In the genomic region with DNA sequence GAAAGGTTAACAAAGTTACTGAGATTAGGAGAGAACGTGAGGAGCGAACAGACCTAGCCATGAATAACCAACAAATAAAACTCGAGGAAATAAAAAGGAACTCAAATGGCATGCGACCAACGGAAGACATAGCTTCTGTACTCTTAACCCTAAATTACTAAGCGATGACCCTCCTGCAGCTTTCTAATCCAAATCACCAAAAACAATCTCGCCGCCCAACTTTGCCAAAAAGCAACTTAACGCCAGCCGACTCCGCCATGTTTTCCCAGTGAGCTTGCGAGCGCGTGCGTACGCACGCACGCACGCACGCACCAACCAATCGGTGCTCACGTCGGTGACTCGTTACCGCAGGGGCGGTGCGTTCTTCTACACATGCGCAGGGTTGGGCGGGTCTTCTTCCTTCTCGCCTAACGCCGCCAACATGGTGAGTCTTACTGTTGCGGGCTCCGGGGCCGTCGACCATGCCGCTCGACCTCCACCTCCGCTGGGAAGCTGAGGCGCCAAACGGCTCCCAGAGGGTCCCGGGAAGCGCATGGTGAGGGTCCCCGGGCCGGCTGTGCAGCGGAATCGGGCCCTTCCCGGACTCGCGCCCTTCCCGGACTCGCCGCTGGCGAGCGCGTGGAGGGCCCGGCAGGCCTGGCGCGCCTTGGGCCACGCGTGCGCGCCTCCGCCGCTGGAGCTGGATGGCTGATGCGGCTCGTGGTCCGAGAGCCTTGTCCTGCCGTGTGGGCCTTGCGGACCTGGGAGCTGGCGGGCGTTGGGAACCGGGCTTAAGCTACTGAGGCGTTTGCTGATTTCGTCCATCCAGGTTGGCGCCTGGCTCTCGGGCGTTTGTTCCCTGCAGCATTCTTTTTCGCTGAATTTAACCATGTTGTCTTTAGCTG, we compare ENCODE assay signal across 1 cellular context.
TF ChIP-seq lines count a peak whose summit lies in the region.

A gene (plus strand): TSS at position 400 of the 884 bp plus-strand sequence. CDS start 133 bp downstream, at position 533.

TF ChIP-seq in K562, 482 proteins besides CTCF, POLR2A, EP300 and RAD21 (continued from another document and continues in another):
- TF ChIP-seq, protein P1, sequence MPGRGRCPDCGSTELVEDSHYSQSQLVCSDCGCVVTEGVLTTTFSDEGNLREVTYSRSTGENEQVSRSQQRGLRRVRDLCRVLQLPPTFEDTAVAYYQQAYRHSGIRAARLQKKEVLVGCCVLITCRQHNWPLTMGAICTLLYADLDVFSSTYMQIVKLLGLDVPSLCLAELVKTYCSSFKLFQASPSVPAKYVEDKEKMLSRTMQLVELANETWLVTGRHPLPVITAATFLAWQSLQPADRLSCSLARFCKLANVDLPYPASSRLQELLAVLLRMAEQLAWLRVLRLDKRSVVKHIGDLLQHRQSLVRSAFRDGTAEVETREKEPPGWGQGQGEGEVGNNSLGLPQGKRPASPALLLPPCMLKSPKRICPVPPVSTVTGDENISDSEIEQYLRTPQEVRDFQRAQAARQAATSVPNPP (IDR thresholded peaks at IDR 0.05; ENCODE audit: borderline replicate concordance, insufficient read depth, insufficient read length), result no peak
- TF ChIP-seq FOXP1 (CRISPR knock-in tag; IDR thresholded peaks at IDR 0.05) (peak; percentile 93; the same call in 1 of the 2 replicates), SMARCE1 (IDR thresholded peaks at IDR 0.05) (no peak), ZNF133 (CRISPR knock-in tag; IDR thresholded peaks at IDR 0.05) (no peak), ZNF699 (CRISPR knock-in tag; IDR thresholded peaks at IDR 0.05; ENCODE audit: insufficient replicate concordance) (no peak), CXXC5 (CRISPR knock-in tag; IDR thresholded peaks at IDR 0.05) (peak; percentile 98), SREBF1 (IDR thresholded peaks at IDR 0.05; ENCODE audit: borderline replicate concordance, low read depth, low read length) (no peak), SRSF7 (optimal IDR thresholded peaks at IDR 0.05; ENCODE audit: low read depth, low read length) (no peak), SMC3 (conservative IDR thresholded peaks at IDR 0.05; ENCODE audit: insufficient read depth, low read depth, low read length) (no peak), KDM5B (IDR thresholded peaks at IDR 0.05; ENCODE audit: insufficient replicate concordance, low read depth, low read length) (peak; percentile 97), SAP30 (IDR thresholded peaks at IDR 0.05; ENCODE audit: borderline replicate concordance, insufficient read depth, low read depth, low read length, poor library complexity, severe bottlenecking) (peak; percentile 90), PYGO2 (tag; IDR thresholded peaks at IDR 0.05) (no peak), ZNF408 (CRISPR knock-in tag; IDR thresholded peaks at IDR 0.05; ENCODE audit: low read depth) (no peak), ZNF140 (CRISPR knock-in tag; IDR thresholded peaks at IDR 0.05) (no peak), TBP (optimal IDR thresholded peaks at IDR 0.05; ENCODE audit: low read depth, low read length) (no peak), LEF1 (IDR thresholded peaks at IDR 0.05) (no peak), ZNF785 (CRISPR knock-in tag; IDR thresholded peaks at IDR 0.05) (no peak), PHB (CRISPR knock-in tag; IDR thresholded peaks at IDR 0.05) (peak; percentile 25; the same call in 1 of the 2 replicates), HDGF (IDR thresholded peaks at IDR 0.05) (no peak), ZNF124 (CRISPR knock-in tag; IDR thresholded peaks at IDR 0.05) (no peak), ZFPM2 (CRISPR knock-in tag; IDR thresholded peaks at IDR 0.05) (no peak), ZFP36 (IDR thresholded peaks at IDR 0.05; ENCODE audit: low read depth, low read length, partially characterized antibody) (no peak), CREB1 (IDR thresholded peaks at IDR 0.05) (peak; percentile 65; the same call in 1 of the 2 replicates), CREB1 (CRISPR knock-in tag; IDR thresholded peaks at IDR 0.05) (peak; percentile 83), CBX2 (IDR thresholded peaks at IDR 0.05; ENCODE audit: insufficient read depth, low read length, poor library complexity, severe bottlenecking) (no peak), CTBP1 (IDR thresholded peaks at IDR 0.05; ENCODE audit: borderline replicate concordance) (peak; percentile 80; the same call in 1 of the 2 replicates), RBM14 (IDR thresholded peaks at IDR 0.05; ENCODE audit: borderline replicate concordance, insufficient read depth, low read depth, low read length) (0 out of 2 replicates have a peak, but pooled peaks have one; percentile 50), SIX5 (IDR thresholded peaks at IDR 0.05; ENCODE audit: borderline replicate concordance in 1 of 2, insufficient read depth in 1 of 2, low read depth in 1 of 2, low read length in 2 of 2) (peak; percentile 11 to 25; a peak in 1 of 4 replicates), PHTF2 (CRISPR knock-in tag; IDR thresholded peaks at IDR 0.05) (no peak; the same call in 1 of the 2 replicates), ZC3H11A (IDR thresholded peaks at IDR 0.05; ENCODE audit: low read depth, low read length) (no peak), ZNF76 (CRISPR knock-in tag; IDR thresholded peaks at IDR 0.05; ENCODE audit: borderline replicate concordance) (no peak), DMBX1 (CRISPR knock-in tag; IDR thresholded peaks at IDR 0.05; ENCODE audit: borderline replicate concordance) (peak; percentile 59; the same call in 1 of the 2 replicates), ARHGAP35 (IDR thresholded peaks at IDR 0.05; ENCODE audit: partially characterized antibody) (no peak), TGIF2 (CRISPR knock-in tag; IDR thresholded peaks at IDR 0.05) (peak; percentile 61; the same call in 1 of the 2 replicates), POU5F1 (IDR thresholded peaks at IDR 0.05; ENCODE audit: borderline replicate concordance, low read depth, low read length, partially characterized antibody) (peak; percentile 8), ZNF830 (CRISPR knock-in tag; IDR thresholded peaks at IDR 0.05) (0 out of 2 replicates have a peak, but pooled peaks have one; percentile 22), MECOM (CRISPR knock-in tag; IDR thresholded peaks at IDR 0.05) (no peak), ZNF311 (CRISPR knock-in tag; IDR thresholded peaks at IDR 0.05) (no peak), SMAD1 (IDR thresholded peaks at IDR 0.05; ENCODE audit: low read depth, low read length, partially characterized antibody) (peak; percentile 91)
- TF ChIP-seq, protein P2, sequence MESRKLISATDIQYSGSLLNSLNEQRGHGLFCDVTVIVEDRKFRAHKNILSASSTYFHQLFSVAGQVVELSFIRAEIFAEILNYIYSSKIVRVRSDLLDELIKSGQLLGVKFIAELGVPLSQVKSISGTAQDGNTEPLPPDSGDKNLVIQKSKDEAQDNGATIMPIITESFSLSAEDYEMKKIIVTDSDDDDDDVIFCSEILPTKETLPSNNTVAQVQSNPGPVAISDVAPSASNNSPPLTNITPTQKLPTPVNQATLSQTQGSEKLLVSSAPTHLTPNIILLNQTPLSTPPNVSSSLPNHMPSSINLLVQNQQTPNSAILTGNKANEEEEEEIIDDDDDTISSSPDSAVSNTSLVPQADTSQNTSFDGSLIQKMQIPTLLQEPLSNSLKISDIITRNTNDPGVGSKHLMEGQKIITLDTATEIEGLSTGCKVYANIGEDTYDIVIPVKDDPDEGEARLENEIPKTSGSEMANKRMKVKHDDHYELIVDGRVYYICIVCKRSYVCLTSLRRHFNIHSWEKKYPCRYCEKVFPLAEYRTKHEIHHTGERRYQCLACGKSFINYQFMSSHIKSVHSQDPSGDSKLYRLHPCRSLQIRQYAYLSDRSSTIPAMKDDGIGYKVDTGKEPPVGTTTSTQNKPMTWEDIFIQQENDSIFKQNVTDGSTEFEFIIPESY (CRISPR knock-in tag; IDR thresholded peaks at IDR 0.05), result peak; percentile 52; the same call in 1 of the 2 replicates
- TF ChIP-seq, protein P3, sequence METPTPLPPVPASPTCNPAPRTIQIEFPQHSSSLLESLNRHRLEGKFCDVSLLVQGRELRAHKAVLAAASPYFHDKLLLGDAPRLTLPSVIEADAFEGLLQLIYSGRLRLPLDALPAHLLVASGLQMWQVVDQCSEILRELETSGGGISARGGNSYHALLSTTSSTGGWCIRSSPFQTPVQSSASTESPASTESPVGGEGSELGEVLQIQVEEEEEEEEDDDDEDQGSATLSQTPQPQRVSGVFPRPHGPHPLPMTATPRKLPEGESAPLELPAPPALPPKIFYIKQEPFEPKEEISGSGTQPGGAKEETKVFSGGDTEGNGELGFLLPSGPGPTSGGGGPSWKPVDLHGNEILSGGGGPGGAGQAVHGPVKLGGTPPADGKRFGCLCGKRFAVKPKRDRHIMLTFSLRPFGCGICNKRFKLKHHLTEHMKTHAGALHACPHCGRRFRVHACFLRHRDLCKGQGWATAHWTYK (CRISPR knock-in tag; IDR thresholded peaks at IDR 0.05), result peak; percentile 80
- TF ChIP-seq, protein P4, sequence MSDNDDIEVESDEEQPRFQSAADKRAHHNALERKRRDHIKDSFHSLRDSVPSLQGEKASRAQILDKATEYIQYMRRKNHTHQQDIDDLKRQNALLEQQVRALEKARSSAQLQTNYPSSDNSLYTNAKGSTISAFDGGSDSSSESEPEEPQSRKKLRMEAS (CRISPR knock-in tag; IDR thresholded peaks at IDR 0.05), result peak; percentile 97
- TF ChIP-seq, protein P5, sequence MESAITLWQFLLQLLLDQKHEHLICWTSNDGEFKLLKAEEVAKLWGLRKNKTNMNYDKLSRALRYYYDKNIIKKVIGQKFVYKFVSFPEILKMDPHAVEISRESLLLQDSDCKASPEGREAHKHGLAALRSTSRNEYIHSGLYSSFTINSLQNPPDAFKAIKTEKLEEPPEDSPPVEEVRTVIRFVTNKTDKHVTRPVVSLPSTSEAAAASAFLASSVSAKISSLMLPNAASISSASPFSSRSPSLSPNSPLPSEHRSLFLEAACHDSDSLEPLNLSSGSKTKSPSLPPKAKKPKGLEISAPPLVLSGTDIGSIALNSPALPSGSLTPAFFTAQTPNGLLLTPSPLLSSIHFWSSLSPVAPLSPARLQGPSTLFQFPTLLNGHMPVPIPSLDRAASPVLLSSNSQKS (CRISPR knock-in tag; IDR thresholded peaks at IDR 0.05), result no peak
- TF ChIP-seq, protein P6, sequence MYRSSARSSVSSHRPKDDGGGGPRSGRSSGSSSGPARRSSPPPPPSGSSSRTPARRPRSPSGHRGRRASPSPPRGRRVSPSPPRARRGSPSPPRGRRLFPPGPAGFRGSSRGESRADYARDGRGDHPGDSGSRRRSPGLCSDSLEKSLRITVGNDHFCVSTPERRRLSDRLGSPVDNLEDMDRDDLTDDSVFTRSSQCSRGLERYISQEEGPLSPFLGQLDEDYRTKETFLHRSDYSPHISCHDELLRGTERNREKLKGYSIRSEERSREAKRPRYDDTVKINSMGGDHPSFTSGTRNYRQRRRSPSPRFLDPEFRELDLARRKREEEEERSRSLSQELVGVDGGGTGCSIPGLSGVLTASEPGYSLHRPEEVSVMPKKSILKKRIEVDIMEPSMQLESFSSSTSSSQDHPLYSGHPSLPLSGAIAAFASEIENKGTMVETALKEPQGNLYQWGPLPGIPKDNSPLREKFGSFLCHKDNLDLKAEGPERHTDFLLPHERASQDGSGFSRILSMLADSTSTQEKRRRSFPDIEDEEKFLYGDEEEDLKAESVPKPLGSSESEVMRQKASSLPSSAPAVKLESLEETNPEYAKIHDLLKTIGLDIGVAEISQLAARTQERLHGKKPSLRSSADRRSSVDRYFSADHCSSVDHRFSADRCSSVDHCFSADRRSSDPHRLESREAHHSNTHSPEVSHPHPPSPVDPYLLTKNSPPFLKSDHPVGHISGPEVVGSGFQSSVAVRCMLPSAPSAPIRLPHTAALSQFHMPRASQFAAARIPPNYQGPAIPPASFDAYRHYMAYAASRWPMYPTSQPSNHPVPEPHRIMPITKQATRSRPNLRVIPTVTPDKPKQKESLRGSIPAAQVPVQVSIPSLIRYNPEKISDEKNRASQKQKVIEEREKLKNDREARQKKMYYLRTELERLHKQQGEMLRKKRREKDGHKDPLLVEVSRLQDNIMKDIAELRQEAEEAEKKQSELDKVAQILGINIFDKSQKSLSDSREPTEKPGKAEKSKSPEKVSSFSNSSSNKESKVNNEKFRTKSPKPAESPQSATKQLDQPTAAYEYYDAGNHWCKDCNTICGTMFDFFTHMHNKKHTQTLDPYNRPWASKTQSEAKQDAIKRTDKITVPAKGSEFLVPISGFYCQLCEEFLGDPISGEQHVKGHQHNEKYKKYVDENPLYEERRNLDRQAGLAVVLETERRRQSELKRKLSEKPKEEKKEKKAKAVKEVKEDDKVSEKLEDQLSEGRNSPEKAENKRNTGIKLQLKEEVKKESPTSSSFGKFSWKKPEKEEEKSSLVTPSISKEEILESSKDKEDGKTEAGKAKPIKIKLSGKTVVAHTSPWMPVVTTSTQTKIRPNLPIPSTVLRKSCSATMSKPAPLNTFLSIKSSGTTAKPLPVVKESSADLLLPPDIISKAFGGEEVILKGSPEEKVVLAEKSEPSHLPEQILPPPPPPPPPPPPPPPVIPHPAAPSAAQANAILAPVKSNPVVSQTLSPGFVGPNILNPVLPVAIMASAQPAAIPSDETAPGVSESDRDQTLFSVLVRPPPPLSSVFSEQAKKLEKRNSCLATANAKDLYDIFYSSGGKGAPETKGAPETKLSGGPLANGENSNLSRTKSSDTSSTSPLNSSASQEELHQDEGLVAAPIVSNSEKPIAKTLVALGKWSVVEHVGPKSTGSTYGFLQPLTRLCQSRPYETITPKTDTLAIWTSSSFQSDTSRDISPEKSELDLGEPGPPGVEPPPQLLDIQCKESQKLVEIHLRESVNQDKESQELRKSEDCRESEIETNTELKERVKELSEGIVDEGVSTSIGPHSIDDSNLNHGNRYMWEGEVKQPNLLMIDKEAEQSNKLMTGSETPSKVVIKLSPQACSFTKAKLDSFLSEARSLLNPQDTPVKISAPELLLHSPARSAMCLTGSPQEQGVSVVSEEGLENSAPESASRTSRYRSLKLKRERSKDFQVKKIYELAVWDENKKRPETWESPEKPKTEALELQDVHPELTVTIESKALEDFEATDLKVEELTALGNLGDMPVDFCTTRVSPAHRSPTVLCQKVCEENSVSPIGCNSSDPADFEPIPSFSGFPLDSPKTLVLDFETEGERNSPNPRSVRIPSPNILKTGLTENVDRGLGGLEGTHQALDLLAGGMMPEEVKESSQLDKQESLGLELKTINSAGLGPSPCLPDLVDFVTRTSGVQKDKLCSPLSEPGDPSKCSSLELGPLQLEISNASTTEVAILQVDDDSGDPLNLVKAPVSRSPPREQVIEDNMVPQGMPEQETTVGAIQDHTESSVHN (IDR thresholded peaks at IDR 0.05; ENCODE audit: borderline replicate concordance in 1 of 2, low read depth in 1 of 2), result no peak
- TF ChIP-seq, protein P7, sequence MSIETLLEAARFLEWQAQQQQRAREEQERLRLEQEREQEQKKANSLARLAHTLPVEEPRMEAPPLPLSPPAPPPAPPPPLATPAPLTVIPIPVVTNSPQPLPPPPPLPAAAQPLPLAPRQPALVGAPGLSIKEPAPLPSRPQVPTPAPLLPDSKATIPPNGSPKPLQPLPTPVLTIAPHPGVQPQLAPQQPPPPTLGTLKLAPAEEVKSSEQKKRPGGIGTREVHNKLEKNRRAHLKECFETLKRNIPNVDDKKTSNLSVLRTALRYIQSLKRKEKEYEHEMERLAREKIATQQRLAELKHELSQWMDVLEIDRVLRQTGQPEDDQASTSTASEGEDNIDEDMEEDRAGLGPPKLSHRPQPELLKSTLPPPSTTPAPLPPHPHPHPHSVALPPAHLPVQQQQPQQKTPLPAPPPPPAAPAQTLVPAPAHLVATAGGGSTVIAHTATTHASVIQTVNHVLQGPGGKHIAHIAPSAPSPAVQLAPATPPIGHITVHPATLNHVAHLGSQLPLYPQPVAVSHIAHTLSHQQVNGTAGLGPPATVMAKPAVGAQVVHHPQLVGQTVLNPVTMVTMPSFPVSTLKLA (conservative IDR thresholded peaks at IDR 0.05), result peak; percentile 93 to 96
